28 cellular contexts compared by ENCODE assay signal in genomic region chr4:47972721-47973120, GRCh38. TPM values are rescaled to one million over a fixed set of nuclear protein-coding genes. Genes with fewer than 3 reads are reported as not detected.
"Had no signal": no experiment of that assay in that cellular context is flagged by ENCODE, and none has a peak within 500 bp of the region (broad histone marks: within the 10 kb centered on the region; RNA-seq: fewer than 3 reads in every experiment).

No MANE protein-coding gene starts in this region.

- DNase-seq: activated B cell treated with CpG ODN at 0.5 μM for 24 hours; activated CD4-positive, alpha-beta memory T cell treated with anti-CD3 and anti-CD28 coated beads for 36 hours; activated CD4-positive, alpha-beta T cell treated with anti-CD3 and anti-CD28 coated beads for 4 hours; activated CD4-positive, alpha-beta T cell treated with anti-CD3 and anti-CD28 coated beads, Interleukin-2, amount 50 U/mL, for 1 hour; activated CD4-positive, CD25-positive, alpha-beta regulatory T cell treated with anti-CD3 and anti-CD28 coated beads, Interleukin-2, amount 50 U/mL, for 72 hours; activated CD8-positive, alpha-beta memory T cell treated with anti-CD3 and anti-CD28 coated beads, Interleukin-2, amount 50 U/mL, for 4 hours; activated gamma-delta T cell treated with Interleukin-2 at 50 U/mL for 16 hours; activated naive CD4-positive, alpha-beta T cell treated with anti-CD3 and anti-CD28 coated beads, Interleukin-2, amount 10 ng/mL, durations not matched to agents 7 days and 5 days; activated naive CD8-positive, alpha-beta T cell treated with anti-CD3 and anti-CD28 coated beads, Interleukin-2, amount 50 U/mL, for 24 hours; activated T-cell treated with anti-CD3 and anti-CD28 coated beads for 4 hours; activated T-cell treated with anti-CD3 and anti-CD28 coated beads, Interleukin-2, amount 50 U/mL, for 4 hours; central memory CD4-positive, alpha-beta T cell; Karpas-422; KBM-7; NCI-H1092 treated with DMSO at 0.1 percent for 48 hours; NCI-H1417; NCI-H146; NCI-H187; NCI-H2081; NCI-H345; NCI-H524 treated with DMSO at 0.1 percent for 48 hours; Right ventricle myocardium superior; SW 1271; T-helper 1 cell; T-helper 2 cell; T-helper 9 cell had no signal

- ATAC-seq: activated naive CD8-positive, alpha-beta T cell treated with anti-CD3 and anti-CD28 coated beads, Interleukin-2, amount 50 U/mL, for 24 hours; activated T-cell treated with anti-CD3 and anti-CD28 coated beads, Interleukin-2, amount 50 U/mL, for 4 hours had no signal

- H3K27ac ChIP-seq: VCaP had no signal

RNA-seq across cellular contexts. Expression of gene CNGA1, which starts 43.8 kb away (rescaled TPM):
- total RNA-seq: activated B cell treated with CpG ODN at 0.5 μM for 24 hours; activated T-helper 1 cell treated with anti-CD3 and anti-CD28 coated beads, Interleukin-12 subunit alpha, Interleukin-12 subunit beta, Interleukin-2, Interleukin-4 antibody, amounts not matched to agents 30 ng/mL and 10 ng/mL and 1 ng/mL, durations not matched to agents 14 hours and 24 hours and 36 hours had no signal
